14 cellular contexts compared by ENCODE assay signal in the genomic region with DNA sequence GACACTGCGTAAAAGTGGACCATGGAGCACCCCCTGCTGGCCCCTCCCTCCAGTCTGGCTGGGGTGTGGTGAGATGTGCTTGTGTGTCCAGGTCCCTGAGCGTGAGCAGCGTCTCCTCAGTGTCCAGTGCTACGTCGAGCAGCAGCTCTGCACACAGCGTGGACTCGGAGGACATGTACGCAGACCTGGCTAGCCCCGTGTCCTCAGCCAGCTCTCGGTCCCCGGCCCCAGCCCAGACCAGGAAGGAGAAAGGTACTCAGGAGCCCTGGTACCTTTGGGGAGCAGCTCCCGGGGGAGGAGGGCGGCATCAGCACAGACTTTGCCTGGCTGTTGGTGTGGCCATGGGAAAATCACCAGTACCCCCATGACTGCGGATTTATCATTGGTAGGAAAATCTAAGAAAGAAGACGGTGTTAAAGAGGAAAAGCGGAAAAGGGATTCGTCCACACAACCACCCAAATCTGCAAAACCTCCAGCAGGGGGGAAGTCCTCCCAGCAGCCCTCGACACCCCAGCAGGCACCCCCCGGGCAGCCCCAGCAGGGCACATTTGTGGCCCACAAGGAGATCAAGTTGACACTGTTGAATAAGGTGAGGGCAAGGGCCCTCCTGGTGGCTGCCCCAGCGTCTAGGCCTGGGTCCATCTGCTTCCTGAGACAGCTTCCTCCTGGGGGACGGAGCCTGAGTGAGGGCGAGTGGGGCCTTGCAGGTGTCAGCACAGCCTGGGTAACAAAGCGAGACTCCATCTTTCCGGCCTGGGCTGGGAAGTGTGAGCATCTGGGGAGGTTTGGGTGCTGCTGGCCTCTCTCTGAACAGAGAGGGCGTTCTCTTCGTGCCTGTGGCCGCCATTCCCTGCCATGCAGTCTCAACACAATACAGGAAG. TPM values are rescaled to one million over a fixed set of nuclear protein-coding genes. Genes with fewer than 3 reads are reported as not detected.
DNase-seq lines count a peak whose midpoint lies in the region; ATAC-seq and TF ChIP-seq lines count a peak whose summit lies in the region.
"Had no signal": no experiment of that assay in that cellular context is flagged by ENCODE, and none has a peak within 500 bp of the region (broad histone marks: within the 10 kb centered on the region; RNA-seq: fewer than 3 reads in every experiment).

No MANE protein-coding gene starts in this region.

- no peak overlapping the region for H4K5ac ChIP-seq in mesendoderm (ENCODE audit: low read length)

- H2AK5ac ChIP-seq in mesendoderm (ENCODE audit: low read length) = no peak overlapping the region

- no peaks in the 10 kb centered on the region for H3K9me3 ChIP-seq in heart left ventricle
- H3K9me3 ChIP-seq: MG63, tibial artery had no signal

- no peak overlapping the region for H3K23ac ChIP-seq in mesendoderm (ENCODE audit: low read length)

- no peak overlapping the region for H3K4ac ChIP-seq in mesendoderm (ENCODE audit: low read depth, low read length)

- intact Hi-C loops in heart left ventricle (cut with DNase I) (no loop called here), Right ventricle myocardium inferior (cut with DNase I) (no loop called here)

- H3K4me1 ChIP-seq in heart left ventricle = peaks cover 0 to 21% (median 7%) of the 10 kb centered on the region in 12 donors
- H3K4me1 ChIP-seq in mesendoderm (ENCODE audit: control insufficient read depth, low read depth, low read length) = no peaks in the 10 kb centered on the region
- H3K4me1 ChIP-seq: tibial artery had no signal

- DNase-seq in heart left ventricle (peak in 1 of 5 donors; percentile 16), Right ventricle myocardium inferior (ENCODE audit: missing footprints) (no peak), mesendoderm (no peak), substantia nigra (lab: John Stamatoyannopoulos, UW) (no peak)
- DNase-seq: Calu3, caudate nucleus, foreskin melanocyte, MG63, NCI-H524 treated with DMSO at 0.1 percent for 48 hours, tibial artery had no signal

- H3K27ac ChIP-seq in heart left ventricle = peak overlapping the region in 10 of 12 donors; percentile 1 to 80 (median 66)
- no peak overlapping the region for H3K27ac ChIP-seq in mesendoderm (ENCODE audit: low read depth, low read length)
- no peak overlapping the region for H3K27ac ChIP-seq in substantia nigra (ENCODE audit: low read depth, low read length, poor library complexity, severe bottlenecking)
- H3K27ac ChIP-seq: tibial artery, VCaP had no signal

- 87 to 94% (median 93%) methylated on average over 25 to 27 of the region's 27 CpGs for WGBS in heart left ventricle, 4 donors
- no CpG with 5 or more reads among the region's 27 CpGs for WGBS in mesendoderm (ENCODE audit: extremely low coverage, insufficient coverage, low lambda C conversion rate)

- H3K36me3 ChIP-seq in heart left ventricle = peaks cover 3 to 97% (median 85%) of the 10 kb centered on the region in 9 donors
- H3K36me3 ChIP-seq in mesendoderm (ENCODE audit: control insufficient read depth, insufficient read depth, low read length) = peaks cover 9% of the 10 kb centered on the region
- H3K36me3 ChIP-seq: MG63 had no signal

- H3K79me1 ChIP-seq in mesendoderm (ENCODE audit: low read length) = no peaks in the 10 kb centered on the region

- TF ChIP-seq CTCF in heart left ventricle (IDR thresholded peaks at IDR 0.05) = no peak

- H2BK15ac ChIP-seq in mesendoderm (replicated peaks; ENCODE audit: low read depth) = no peak overlapping the region

- no peaks in the 10 kb centered on the region for H3K79me2 ChIP-seq in mesendoderm (ENCODE audit: control insufficient read depth, insufficient read depth, low read length)

- H3K4me3 ChIP-seq in heart left ventricle (no peak overlapping the region), mesendoderm (ENCODE audit: low read length) (no peak overlapping the region)
- H3K4me3 ChIP-seq: MG63, tibial artery had no signal

- no peak overlapping the region for H2BK120ac ChIP-seq in mesendoderm (ENCODE audit: low read depth, low read length)

- no peak overlapping the region for H3K9ac ChIP-seq in mesendoderm (ENCODE audit: low read length)

- H3K18ac ChIP-seq in mesendoderm (ENCODE audit: low read length) = no peak overlapping the region

- ATAC-seq in heart left ventricle (no peak), Right ventricle myocardium inferior (no peak)

- H2BK5ac ChIP-seq in mesendoderm (ENCODE audit: low read length) = no peak overlapping the region

- H3K27me3 ChIP-seq in heart left ventricle = no peaks in the 10 kb centered on the region
- no peaks in the 10 kb centered on the region for H3K27me3 ChIP-seq in mesendoderm (ENCODE audit: insufficient read depth, low read length, poor library complexity)
- H3K27me3 ChIP-seq: MG63, tibial artery had no signal

- no peak overlapping the region for H4K8ac ChIP-seq in mesendoderm (ENCODE audit: low read depth, low read length)

- no peak for TF ChIP-seq POLR2A in heart left ventricle (IDR thresholded peaks at IDR 0.05)

- peak overlapping the region; percentile 15 for H3K56ac ChIP-seq in mesendoderm (ENCODE audit: low read length)

- H3K4me2 ChIP-seq in mesendoderm (ENCODE audit: low read length) = no peak overlapping the region

RNA-seq across cellular contexts. Expression of a gene that starts 10.6 kb away (rescaled TPM):
- not detected for total RNA-seq in heart left ventricle
- not detected for polyA plus RNA-seq in heart left ventricle
- total RNA-seq in Right ventricle myocardium inferior = not detected
- polyA plus RNA-seq in mesendoderm (2013, experiment 1 of 2) = 0.15 TPM
- 0.21 TPM for polyA plus RNA-seq in mesendoderm (2013, experiment 2 of 2)
- total RNA-seq: activated naive CD8-positive, alpha-beta T cell treated with anti-CD3 and anti-CD28 coated beads for 36 hours; Calu3; PC-3 had no signal
- polyA plus RNA-seq: neural cell had no signal

RNA-seq across cellular contexts. Expression of a gene that starts 23.1 kb away (rescaled TPM):
- total RNA-seq in heart left ventricle (100 to 1,000 TPM in 1 of 9 donors, 10 to 100 TPM in 8; 22.6 to 227 (median 34.4) TPM), Right ventricle myocardium inferior (63.7 TPM)
- 10 to 100 TPM; 46.5 to 48.8 TPM for polyA plus RNA-seq in heart left ventricle
- polyA plus RNA-seq in mesendoderm (2013, experiment 1 of 2) = 78.8 TPM
- polyA plus RNA-seq in mesendoderm (2013, experiment 2 of 2) = 83.5 TPM
- total RNA-seq: PC-3 had no signal

RNA-seq across cellular contexts. Expression of a gene that starts 35.1 kb away (rescaled TPM):
- 10 to 100 TPM; 17.5 to 26.8 (median 20.6) TPM for total RNA-seq in heart left ventricle
- polyA plus RNA-seq in heart left ventricle = 10 to 100 TPM; 22.3 to 41.2 TPM
- 24.0 TPM for total RNA-seq in Right ventricle myocardium inferior
- polyA plus RNA-seq in mesendoderm (2013, experiment 1 of 2) = 73.3 TPM
- polyA plus RNA-seq in mesendoderm (2013, experiment 2 of 2) = 73.9 TPM

RNA-seq across cellular contexts. Expression of a gene that starts 57.6 kb away (rescaled TPM):
- total RNA-seq in heart left ventricle (10 to 100 TPM in 8 of 9 donors, 1 to 10 TPM in 1; 8.4 to 28.4 (median 21.9) TPM), Right ventricle myocardium inferior (23.9 TPM)
- 10 to 100 TPM; 20.5 to 23.7 TPM for polyA plus RNA-seq in heart left ventricle
- polyA plus RNA-seq in mesendoderm (2013, experiment 1 of 2) = 44.2 TPM
- polyA plus RNA-seq in mesendoderm (2013, experiment 2 of 2) = 44.8 TPM

RNA-seq across cellular contexts. Expression of a gene that starts 58.5 kb away (rescaled TPM):
- 1 to 10 TPM in 6 of 9 donors, under 1 TPM in 3; 0.76 to 9.5 (median 1.4) TPM for total RNA-seq in heart left ventricle
- 1 to 10 TPM; 1.7 to 4.4 TPM for polyA plus RNA-seq in heart left ventricle
- total RNA-seq in Right ventricle myocardium inferior = 2.9 TPM
- polyA plus RNA-seq in mesendoderm (2013, experiment 1 of 2) = 1.3 TPM
- 1.3 TPM for polyA plus RNA-seq in mesendoderm (2013, experiment 2 of 2)
- polyA plus RNA-seq: neural cell had no signal

Comparison
In these comparisons a context has a peak if more than half of its experiments do, and no peak if none do; other contexts are left out.
1. H3K27ac ChIP-seq: peak in heart left ventricle (10 of 12); none in mesendoderm (single experiment) and substantia nigra (single experiment).